8 cellular contexts compared by ENCODE assay signal in the genomic region with DNA sequence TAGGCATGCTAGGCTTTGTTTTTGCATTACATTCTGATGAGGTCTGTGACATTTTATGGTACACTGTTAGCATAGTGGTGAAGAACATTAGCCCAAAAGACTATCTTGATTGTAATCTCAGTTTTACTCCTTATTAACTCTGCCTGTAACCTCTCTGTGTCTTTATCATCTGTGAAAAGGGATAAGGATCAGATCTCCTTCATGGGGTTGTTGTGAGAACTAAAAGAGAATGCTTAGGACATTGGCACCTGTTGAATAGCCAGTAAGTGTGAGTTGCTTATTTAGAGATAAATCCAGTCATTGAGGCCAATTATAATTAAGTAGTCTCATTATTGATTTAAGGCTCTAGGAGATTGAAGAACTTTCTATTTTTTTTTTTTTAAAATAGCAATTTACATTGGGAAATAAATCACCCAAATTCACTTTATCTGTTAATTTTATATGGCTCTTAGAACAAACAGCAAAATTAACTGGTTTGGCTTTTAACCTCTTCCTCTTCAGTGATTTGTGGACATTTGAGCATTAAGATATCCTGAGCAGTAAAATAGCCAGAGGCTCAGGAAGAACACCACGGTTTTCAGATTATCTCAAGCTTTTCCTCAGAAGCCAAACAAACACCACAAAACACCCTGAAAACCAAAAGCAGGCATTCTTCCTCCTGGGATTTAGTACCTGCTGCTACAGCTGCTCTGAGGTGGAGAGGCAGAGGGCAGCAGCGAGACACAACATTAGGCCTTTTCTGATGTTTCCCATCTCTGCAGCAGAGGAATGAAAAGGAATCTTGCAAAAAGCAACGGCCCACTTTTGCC.
A peak's percentile ranks its signal among the peaks of the same experiment; 100 is the strongest.
DNase-seq lines count a peak whose midpoint lies in the region; ATAC-seq, FAIRE-seq and TF ChIP-seq lines count a peak whose summit lies in the region.

No MANE protein-coding gene starts in this region.

- FAIRE-seq in A549 (lab: Jason Lieb, UNC): no peak

- no peak for TF ChIP-seq POLR2A in A549 (IDR thresholded peaks at IDR 0.05; ENCODE audit: low read length)

- H3K36me3 ChIP-seq in SK-N-MC (ENCODE audit: insufficient read depth, low read length): no peaks in the 10 kb centered on the region

- no peak for TF ChIP-seq EP300 in A549 (IDR thresholded peaks at IDR 0.05)

- peaks cover 12% of the 10 kb centered on the region; the same call in 2 of the 3 replicates for H3K4me1 ChIP-seq in A549

- peak; percentile 37 to 48; a peak in 4 of 5 replicates for TF ChIP-seq RAD21 in A549 (conservative IDR thresholded peaks at IDR 0.05 in 1 of 2, IDR thresholded peaks at IDR 0.05 in 1 of 2)

- peak; percentile 4 to 30 for DNase-seq in A549 (ENCODE audit: low read depth in 1 of 2, low spot score in 1 of 2)
- DNase-seq in GM13976 (ENCODE audit: low spot score): no peak
- no peak for DNase-seq in SK-N-MC (ENCODE audit: low read depth, low spot score)
- peak; percentile 25 for DNase-seq in iPS DF 19.7 (ENCODE audit: low read depth, low spot score)
- DNase-seq in SHP77 (lab: John Stamatoyannopoulos, UW): no peak

- POLR2A ChIA-PET in A549 (lab: Yijun Ruan, JAX): no interaction called here

- H3K4me3 ChIP-seq in A549 (no peak overlapping the region), SK-N-MC (no peak overlapping the region)

- H3K9ac ChIP-seq in SK-N-MC (ENCODE audit: insufficient read length): no peak overlapping the region

- TF ChIP-seq CTCF in A549 (IDR thresholded peaks at IDR 0.05) (no peak; the same call in 1 of the 3 replicates), GM13976 (IDR thresholded peaks at IDR 0.05; ENCODE audit: borderline replicate concordance, control extremely low read depth, extremely low read depth, insufficient read depth, missing control alignments) (peak; percentile 69)

- no peak overlapping the region for H3K4me2 ChIP-seq in A549

- in situ Hi-C loops in GM13976 (cut with MboI; ENCODE audit: low sequenced_read_pairs, unreplicated experiment): no loop called here

- no peak overlapping the region for H3K27ac ChIP-seq in A549
- H3K27ac ChIP-seq in SK-N-MC: 0 out of 2 replicates have a peak overlapping the region, but pooled peaks have one; percentile 15

- WGBS in A549 (ENCODE audit: missing lambda C conversion rate): 33% methylated on average over 3 of the region's 3 CpGs

- peak; percentile 73 to 81; a peak in 4 of 6 replicates for ATAC-seq in A549
- no peak for ATAC-seq in HG02759 (IDR thresholded peaks at IDR 0.05; ENCODE audit: unreplicated experiment)
- ATAC-seq in HG03175 (IDR thresholded peaks at IDR 0.05; ENCODE audit: unreplicated experiment): no peak
- ATAC-seq in GM21576 (IDR thresholded peaks at IDR 0.05; ENCODE audit: unreplicated experiment): no peak

- H3K9me3 ChIP-seq in A549: no peaks in the 10 kb centered on the region
- no peaks in the 10 kb centered on the region for H3K9me3 ChIP-seq in SK-N-MC (ENCODE audit: low read depth, low read length)

- CTCF ChIA-PET in A549 (lab: Yijun Ruan, JAX): interaction anchor here (0.9 to 1.0 kb wide), 2 partner anchors 11 kb away, joined by 3 read pairs; no protein-coding TSS in a partner anchor

TF ChIP-seq in A549, 52 proteins besides CTCF, POLR2A, EP300 and RAD21:
- TF ChIP-seq, protein P1, sequence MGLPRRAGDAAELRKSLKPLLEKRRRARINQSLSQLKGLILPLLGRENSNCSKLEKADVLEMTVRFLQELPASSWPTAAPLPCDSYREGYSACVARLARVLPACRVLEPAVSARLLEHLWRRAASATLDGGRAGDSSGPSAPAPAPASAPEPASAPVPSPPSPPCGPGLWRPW (IDR thresholded peaks at IDR 0.05): no peak
- TF ChIP-seq SMC3 (IDR thresholded peaks at IDR 0.05): peak; percentile 42; the same call in 2 of the 3 replicates

Comparison
In these comparisons a context has a peak if more than half of its experiments do, and no peak if none do; other contexts are left out.
1. ATAC-seq: peak in A549 (2 of 2); none in HG02759 (single experiment), HG03175 (single experiment) and GM21576 (single experiment).
2. DNase-seq: peak in A549 (2 of 2) and iPS DF 19.7 (single experiment); none in GM13976 (single experiment), SK-N-MC (single experiment) and SHP77 (0 of 2).